In genomic region chr6:146850238-146850896, GRCh38 we compare ENCODE assay signal across 10 cellular contexts.
DNase-seq lines count a peak whose midpoint lies in the region; ATAC-seq lines count a peak whose summit lies in the region.
"Had no signal": no experiment of that assay in that cellular context is flagged by ENCODE, and none has a peak within 500 bp of the region (broad histone marks: within the 10 kb centered on the region; RNA-seq: fewer than 3 reads in every experiment).

No MANE protein-coding gene starts in this region.

- intact Hi-C loops in aorta (cut with DNase I), result no loop called here
- intact Hi-C loops in naive thymus-derived CD4-positive, alpha-beta T cell (cut with micrococcal nuclease), result loop anchor here in 1 of 2 donors (10.0 kb wide), 1 partner anchor 534 kb away; no protein-coding TSS in a partner anchor

- no peak overlapping the region for H3K4me3 Mint-ChIP-seq in naive thymus-derived CD4-positive, alpha-beta T cell
- H3K4me3 Mint-ChIP-seq: memory B cell had no signal

- H3K27me3 ChIP-seq in aorta (ENCODE audit: control insufficient read depth in 1 of 2, insufficient read depth in 2 of 2, low read length in 1 of 2), result no peaks in the 10 kb centered on the region
- no peaks in the 10 kb centered on the region for H3K27me3 ChIP-seq in naive thymus-derived CD4-positive, alpha-beta T cell (ENCODE audit: control insufficient read depth in 2 of 2, insufficient read depth in 2 of 2, low read length in 2 of 2)

- H3K9me3 Mint-ChIP-seq in naive thymus-derived CD4-positive, alpha-beta T cell, result peaks cover 0 to 21% (median 0%) of the 10 kb centered on the region in 11 donors

- DNase-seq in HS-5 (ENCODE audit: low read depth) (peak; percentile 90), caudate nucleus (lab: John Stamatoyannopoulos, UW) (peak in 46 of 61 donors; percentile 4 to 89 (median 38)), skeletal muscle cell (ENCODE audit: low read depth) (peak; percentile 90), NCI-H526 treated with DMSO at 0.1 percent for 48 hours (lab: John Stamatoyannopoulos, UW) (no peak), aorta (no peak)
- no peak for DNase-seq in naive thymus-derived CD4-positive, alpha-beta T cell
- DNase-seq: activated effector memory CD4-positive, alpha-beta T cell treated with anti-CD3 and anti-CD28 coated beads, Interleukin-2, amount 50 U/mL, for 16 hours had no signal

- H3K36me3 Mint-ChIP-seq in naive thymus-derived CD4-positive, alpha-beta T cell, result peaks cover 0 to 4% (median 0%) of the 10 kb centered on the region in 5 donors

- H3K4me1 ChIP-seq in aorta (ENCODE audit: control insufficient read depth in 1 of 2, insufficient read depth in 2 of 2, low read length in 2 of 2), result no peaks in the 10 kb centered on the region
- no peaks in the 10 kb centered on the region for H3K4me1 ChIP-seq in naive thymus-derived CD4-positive, alpha-beta T cell (ENCODE audit: control insufficient read depth in 2 of 2, insufficient read depth in 2 of 2, low read length in 2 of 2)

- 66 to 74% methylated on average over 6 of the region's 6 CpGs for WGBS in aorta, 2 donors

- peaks cover 1% of the 10 kb centered on the region for H3K9me3 ChIP-seq in aorta (ENCODE audit: control insufficient read depth, low read length)
- H3K9me3 ChIP-seq in naive thymus-derived CD4-positive, alpha-beta T cell (ENCODE audit: control insufficient read depth in 2 of 3, low read length in 3 of 3), result no peaks in the 10 kb centered on the region

- H3K36me3 ChIP-seq in aorta (ENCODE audit: control insufficient read depth in 1 of 2, insufficient read depth in 2 of 2, low read length in 1 of 2), result no peaks in the 10 kb centered on the region
- no peaks in the 10 kb centered on the region for H3K36me3 ChIP-seq in naive thymus-derived CD4-positive, alpha-beta T cell (ENCODE audit: control insufficient read depth in 2 of 3, insufficient read depth in 3 of 3, low read length in 3 of 3)

- POLR2A ChIA-PET in naive thymus-derived CD4-positive, alpha-beta T cell (lab: Charles Lee), result no interaction called here

- H3K4me1 Mint-ChIP-seq in naive thymus-derived CD4-positive, alpha-beta T cell, result peaks cover 0 to 22% (median 0%) of the 10 kb centered on the region in 7 donors
- H3K4me1 Mint-ChIP-seq: memory B cell had no signal

- peaks cover 0 to 11% (median 4%) of the 10 kb centered on the region in 5 donors for H3K27me3 Mint-ChIP-seq in naive thymus-derived CD4-positive, alpha-beta T cell

- peak; percentile 60 for ATAC-seq in GM18520 (IDR thresholded peaks at IDR 0.05; ENCODE audit: unreplicated experiment)
- no peak for ATAC-seq in aorta (ENCODE audit: low FRiP score)
- no peak for ATAC-seq in naive thymus-derived CD4-positive, alpha-beta T cell

- H3K27ac ChIP-seq in caudate nucleus (ENCODE audit: low read depth, low read length) (no peak overlapping the region), aorta (ENCODE audit: low read depth in 1 of 2, low read length in 2 of 2) (no peak overlapping the region)
- no peak overlapping the region for H3K27ac ChIP-seq in naive thymus-derived CD4-positive, alpha-beta T cell (ENCODE audit: low read depth, low read length)
- H3K27ac ChIP-seq: epithelial cell of prostate had no signal

- H3K4me3 ChIP-seq in skeletal muscle cell (ENCODE audit: low read depth, low read length) (no peak overlapping the region), aorta (ENCODE audit: low read length in 2 of 2) (no peak overlapping the region)
- H3K4me3 ChIP-seq in naive thymus-derived CD4-positive, alpha-beta T cell (ENCODE audit: low read length), result no peak overlapping the region

- no peak overlapping the region for H3K27ac Mint-ChIP-seq in naive thymus-derived CD4-positive, alpha-beta T cell
- H3K27ac Mint-ChIP-seq: memory B cell had no signal

- CTCF ChIA-PET in naive thymus-derived CD4-positive, alpha-beta T cell (lab: Charles Lee), result interaction anchor here (0.5 kb wide), 1 partner anchor 975 kb away, joined by 3 read pairs; no protein-coding TSS in a partner anchor

Comparison
In these comparisons a context has a peak if more than half of its experiments do, and no peak if none do; other contexts are left out.
1. DNase-seq: peak in HS-5 (single experiment), caudate nucleus (46 of 61) and skeletal muscle cell (single experiment); none in NCI-H526 treated with DMSO at 0.1 percent for 48 hours (single experiment), aorta (0 of 2) and naive thymus-derived CD4-positive, alpha-beta T cell (0 of 9).